Comparison of ENCODE assay signal across 14 cellular contexts in genomic region chr6:4371207-4371921, GRCh38.
DNase-seq lines count a peak whose midpoint lies in the region; ATAC-seq and TF ChIP-seq lines count a peak whose summit lies in the region.
"Had no signal": no experiment of that assay in that cellular context is flagged by ENCODE, and none has a peak within 500 bp of the region (broad histone marks: within the 10 kb centered on the region; RNA-seq: fewer than 3 reads in every experiment).

No MANE protein-coding gene starts in this region.

- H3K79me2 ChIP-seq in GM23248 (ENCODE audit: insufficient read depth), result no peaks in the 10 kb centered on the region

- no peaks in the 10 kb centered on the region for H3K27me3 ChIP-seq in GM23248 (replicated peaks; ENCODE audit: insufficient read depth)
- H3K27me3 ChIP-seq in left ventricle myocardium inferior (ENCODE audit: low read depth), result no peaks in the 10 kb centered on the region
- no peaks in the 10 kb centered on the region for H3K27me3 ChIP-seq in stomach
- H3K27me3 ChIP-seq: neutrophil had no signal

- no peak for TF ChIP-seq POLR2A in stomach (IDR thresholded peaks at IDR 0.05)

- no peak for TF ChIP-seq CTCF in left ventricle myocardium inferior (IDR thresholded peaks at IDR 0.05; ENCODE audit: borderline replicate concordance)
- no peak for TF ChIP-seq CTCF in stomach (IDR thresholded peaks at IDR 0.05)

- DNase-seq in GM23248, result peak; percentile 91
- peak; percentile 48 for DNase-seq in amniotic epithelial cell (ENCODE audit: low read depth)
- peak; percentile 79 for DNase-seq in left ventricle myocardium inferior
- peak; percentile 57 for DNase-seq in stomach
- no peak for DNase-seq in inferior parietal cortex (ENCODE audit: extremely low spot score)
- DNase-seq in NCI-H128 (lab: John Stamatoyannopoulos, UW; ENCODE audit: unreplicated experiment), result no peak
- DNase-seq in NCI-H2171 (lab: John Stamatoyannopoulos, UW), result no peak
- DNase-seq: activated CD4-positive, alpha-beta T cell treated with anti-CD3 and anti-CD28 coated beads for 1 hour; activated T-cell treated with anti-CD3 and anti-CD28 coated beads, Interleukin-2, amount 50 U/mL, for 72 hours; NCI-H1105 treated with DMSO at 0.1 percent for 48 hours; NCI-H82; stimulated activated naive CD8-positive, alpha-beta T cell treated with anti-CD3 and anti-CD28 coated beads, Interleukin-15, Interleukin-2, amounts not matched to agents 100 U/mL and 50 U/mL, for 24 hours had no signal

- H3F3A ChIP-seq in GM23248 (ENCODE audit: insufficient read depth), result peaks cover 44% of the 10 kb centered on the region

- H3K4me3 ChIP-seq in GM23248 (no peak overlapping the region), left ventricle myocardium inferior (peak overlapping the region; percentile 3), stomach (no peak overlapping the region)

- in situ Hi-C loops in GM23248 (cut with MboI), result no loop called here

- 44 to 46% methylated on average over 10 of the region's 10 CpGs for WGBS in GM23248 (ENCODE audit: low coverage in 1 of 2, low lambda C conversion rate in 2 of 2, missing lambda C conversion rate in 2 of 2), 2 experiments
- WGBS in stomach, 5 donors, result 52 to 70% (median 61%) methylated on average over 10 of the region's 10 CpGs

- H3K4me2 ChIP-seq in GM23248 (ENCODE audit: unreplicated experiment), result peak overlapping the region; percentile 36

- H3K27ac ChIP-seq in GM23248, result peak overlapping the region; percentile 87
- peak overlapping the region; percentile 84 for H3K27ac ChIP-seq in left ventricle myocardium inferior (replicated peaks)
- H3K27ac ChIP-seq in stomach, result no peak overlapping the region
- H3K27ac ChIP-seq: neutrophil had no signal

- no peaks in the 10 kb centered on the region for H3K9me3 ChIP-seq in GM23248 (ENCODE audit: low read depth)
- H3K9me3 ChIP-seq in left ventricle myocardium inferior (replicated peaks), result no peaks in the 10 kb centered on the region
- no peaks in the 10 kb centered on the region for H3K9me3 ChIP-seq in stomach
- H3K9me3 ChIP-seq: neutrophil had no signal

- TF ChIP-seq EP300 in stomach (IDR thresholded peaks at IDR 0.05), result no peak

- no peaks in the 10 kb centered on the region for H3K9me2 ChIP-seq in GM23248 (ENCODE audit: insufficient read depth)

- intact Hi-C loops in left ventricle myocardium inferior (cut with micrococcal nuclease) (no loop called here), stomach (cut with DNase I; ENCODE audit: low total_unique reads) (no loop called here)

- no peak for ATAC-seq in HG03460 (IDR thresholded peaks at IDR 0.05; ENCODE audit: unreplicated experiment)
- ATAC-seq: activated T-cell treated with anti-CD3 and anti-CD28 coated beads, Interleukin-2, amount 50 U/mL, for 72 hours; stimulated activated naive CD8-positive, alpha-beta T cell treated with anti-CD3 and anti-CD28 coated beads, Interleukin-15, Interleukin-2, amounts not matched to agents 100 U/mL and 50 U/mL, for 24 hours had no signal

- peak overlapping the region; percentile 44 for H3K9ac ChIP-seq in GM23248

- H4K20me1 ChIP-seq in GM23248 (ENCODE audit: insufficient read depth), result no peaks in the 10 kb centered on the region

- peaks cover 42% of the 10 kb centered on the region for H3K4me1 ChIP-seq in GM23248 (ENCODE audit: insufficient read depth)
- peaks cover 51% of the 10 kb centered on the region for H3K4me1 ChIP-seq in left ventricle myocardium inferior
- no peaks in the 10 kb centered on the region for H3K4me1 ChIP-seq in stomach

- H3K36me3 ChIP-seq in GM23248 (ENCODE audit: low read depth) (no peaks in the 10 kb centered on the region), left ventricle myocardium inferior (no peaks in the 10 kb centered on the region), stomach (no peaks in the 10 kb centered on the region)
- H3K36me3 ChIP-seq: neutrophil had no signal

- peak overlapping the region; percentile 22; the same call in 1 of the 2 replicates for H2AFZ ChIP-seq in GM23248

Comparison
In these comparisons a context has a peak if more than half of its experiments do, and no peak if none do; other contexts are left out.
1. DNase-seq: peak in GM23248 (single experiment), amniotic epithelial cell (single experiment), left ventricle myocardium inferior (single experiment) and stomach (single experiment); none in inferior parietal cortex (single experiment), NCI-H128 (single experiment) and NCI-H2171 (single experiment).
2. H3K27ac ChIP-seq: peak in GM23248 (single experiment) and left ventricle myocardium inferior (single experiment); none in stomach (0 of 5).